Comparison of ENCODE assay signal across 20 cellular contexts in genomic region chr2:181022652-181023051, GRCh38. TPM values are rescaled to one million over a fixed set of nuclear protein-coding genes. Genes with fewer than 3 reads are reported as not detected.
A peak's percentile ranks its signal among the peaks of the same experiment; 100 is the strongest.
DNase-seq lines count a peak whose midpoint lies in the region; TF ChIP-seq lines count a peak whose summit lies in the region.
"Had no signal": no experiment of that assay in that cellular context is flagged by ENCODE, and none has a peak within 500 bp of the region (broad histone marks: within the 10 kb centered on the region; RNA-seq: fewer than 3 reads in every experiment).

No MANE protein-coding gene starts in this region.

- no peak overlapping the region for H3K27ac ChIP-seq in substantia nigra (ENCODE audit: low read depth, low read length, poor library complexity, severe bottlenecking)
- H3K27ac ChIP-seq: 22Rv1 had no signal

- DNase-seq in NCI-H1092 treated with DMSO at 0.1 percent for 48 hours (lab: John Stamatoyannopoulos, UW) (peak; percentile 10), NCI-H1092 (lab: John Stamatoyannopoulos, UW) (no peak), HuH-7.5 (ENCODE audit: low spot score) (peak; percentile 39), NCI-H2227 treated with DMSO at 0.1 percent for 48 hours (lab: John Stamatoyannopoulos, UW) (peak; percentile 88), glutamatergic neuron (no peak), NCI-H1694 (lab: John Stamatoyannopoulos, UW) (no peak), substantia nigra (lab: John Stamatoyannopoulos, UW) (no peak)
- no peak for DNase-seq in stimulated activated CD4-positive, alpha-beta T cell treated with anti-CD3 and anti-CD28 coated beads, Interleukin-12 subunit alpha, Interleukin-12 subunit beta, amount 100 ng/mL, for 4 hours
- DNase-seq: Caco-2; CD4-positive, alpha-beta T cell; GOT3; NCI-H1436 treated with DMSO at 0.1 percent for 48 hours; NCI-H2171; NCI-H446 treated with DMSO at 0.1 percent for 48 hours; NCI-H69; OCI-M1; Right ventricle myocardium superior; T-helper 17 cell had no signal

- peaks cover 3% of the 10 kb centered on the region for H3K9me3 Mint-ChIP-seq in glutamatergic neuron (ENCODE audit: unreplicated experiment)

- no peaks in the 10 kb centered on the region for H3K27me3 Mint-ChIP-seq in glutamatergic neuron (ENCODE audit: unreplicated experiment)
- H3K27me3 Mint-ChIP-seq: B cell; CD4-positive, alpha-beta T cell; T-helper 17 cell had no signal

- no peaks in the 10 kb centered on the region for H3K36me3 Mint-ChIP-seq in glutamatergic neuron (ENCODE audit: unreplicated experiment)

- H3K27ac Mint-ChIP-seq in glutamatergic neuron (ENCODE audit: unreplicated experiment) = peak overlapping the region; percentile 76
- H3K27ac Mint-ChIP-seq: B cell; CD4-positive, alpha-beta T cell had no signal

- peak overlapping the region; percentile 25 for H3K4me3 Mint-ChIP-seq in glutamatergic neuron (ENCODE audit: unreplicated experiment)
- H3K4me3 Mint-ChIP-seq: B cell; CD4-positive, alpha-beta T cell; T-helper 17 cell had no signal

- no peak for TF ChIP-seq CTCF in glutamatergic neuron (IDR thresholded peaks at IDR 0.05; ENCODE audit: partially characterized antibody, unreplicated experiment)

- H3K4me1 Mint-ChIP-seq in glutamatergic neuron (ENCODE audit: low read depth, unreplicated experiment) = peaks cover 40% of the 10 kb centered on the region

RNA-seq across cellular contexts. Expression of gene UBE2E3, which starts 42.2 kb away (rescaled TPM):
- total RNA-seq in glutamatergic neuron (ENCODE audit: unreplicated experiment) = 294 TPM

Comparison
In these comparisons a context has a peak if more than half of its experiments do, and no peak if none do; other contexts are left out.
1. DNase-seq: peak in NCI-H1092 treated with DMSO at 0.1 percent for 48 hours (single experiment), HuH-7.5 (single experiment) and NCI-H2227 treated with DMSO at 0.1 percent for 48 hours (single experiment); none in NCI-H1092 (single experiment), glutamatergic neuron (single experiment), NCI-H1694 (single experiment), substantia nigra (0 of 49) and stimulated activated CD4-positive, alpha-beta T cell treated with anti-CD3 and anti-CD28 coated beads, Interleukin-12 subunit alpha, Interleukin-12 subunit beta, amount 100 ng/mL, for 4 hours (single experiment).